ENCODE assay signal across 24 cellular contexts in genomic region chr3:128508852-128509251, GRCh38. TPM values are rescaled to one million over a fixed set of nuclear protein-coding genes. Genes with fewer than 3 reads are reported as not detected.
DNase-seq lines count a peak whose midpoint lies in the region; ATAC-seq, FAIRE-seq and TF ChIP-seq lines count a peak whose summit lies in the region.
"Had no signal": no experiment of that assay in that cellular context is flagged by ENCODE, and none has a peak within 500 bp of the region (broad histone marks: within the 10 kb centered on the region; RNA-seq: fewer than 3 reads in every experiment).

No MANE protein-coding gene starts in this region.

- intact Hi-C loops in HepG2 (cut with micrococcal nuclease; ENCODE audit: unreplicated experiment), result no loop called here
- intact Hi-C loops in colonic mucosa (cut with DNase I), result no loop called here

- CTCF ChIA-PET in HepG2 (lab: Yijun Ruan, JAX; ENCODE audit: low intra/inter-chr PET ratio, low total read pairs), result no interaction called here

- H3K36me3 ChIP-seq in H7 (replicated peaks; ENCODE audit: control insufficient read depth, insufficient read depth, low read length), result no peaks in the 10 kb centered on the region
- H3K36me3 ChIP-seq in bronchial epithelial cell (ENCODE audit: control insufficient read depth, insufficient read depth, low read length), result no peaks in the 10 kb centered on the region
- no peaks in the 10 kb centered on the region for H3K36me3 ChIP-seq in HepG2 (replicated peaks in 1 of 2; ENCODE audit: control insufficient read depth in 1 of 2, insufficient read depth in 2 of 2, low read length in 2 of 2)
- H3K36me3 ChIP-seq in colonic mucosa, result no peaks in the 10 kb centered on the region
- H3K36me3 ChIP-seq: BLaER1 had no signal

- H3K9ac ChIP-seq in HepG2 (ENCODE audit: insufficient read depth, low read depth, low read length) (no peak overlapping the region), colonic mucosa (ENCODE audit: low read depth in 2 of 2, low read length in 2 of 2) (no peak overlapping the region)
- H3K9ac ChIP-seq: BLaER1 had no signal

- peak; percentile 33 for DNase-seq in H7
- DNase-seq in bronchial epithelial cell (ENCODE audit: low read depth), result no peak
- no peak for DNase-seq in HepG2 (ENCODE audit: low spot score)
- DNase-seq in colonic mucosa, result no peak
- DNase-seq in DMS 273 (lab: John Stamatoyannopoulos, UW; ENCODE audit: unreplicated experiment), result no peak
- no peak for DNase-seq in NCI-H748 (lab: John Stamatoyannopoulos, UW; ENCODE audit: unreplicated experiment)
- no peak for DNase-seq in RKO (ENCODE audit: low spot score)
- DNase-seq: ACHN; AML-193; CD4-positive, alpha-beta memory T cell; DMS 273 treated with DMSO at 0.1 percent for 48 hours; DMS53; DND-41; EL; GOT3; HCEC 1CT; KG1 had no signal

- in situ Hi-C loops in HepG2 (cut with HindIII; ENCODE audit: extremely low pct_ligation_motif_present, low pct_unique_long_range_greater_than_20kb), result no loop called here

- FAIRE-seq in bronchial epithelial cell (lab: Jason Lieb, UNC) (peak; percentile 43), HepG2 (lab: Jason Lieb, UNC) (no peak)
- FAIRE-seq: A204.1, GM12878, HTR-8/SVneo had no signal

- H3K4me2 ChIP-seq in HepG2 (ENCODE audit: low read depth, low read length), result no peak overlapping the region
- H3K4me2 ChIP-seq: BLaER1 had no signal

- BruUV-seq in HepG2 (replicated peaks; lab: Mats Ljungman, UMichigan), result no TSS peak

- POLR2A ChIA-PET in HepG2 (lab: Yijun Ruan, JAX), result no interaction called here

- no peak overlapping the region for H2AFZ ChIP-seq in HepG2 (ENCODE audit: low read length)

- H4K20me1 ChIP-seq in HepG2 (ENCODE audit: insufficient read depth, low read length), result no peaks in the 10 kb centered on the region
- H4K20me1 ChIP-seq: BLaER1 had no signal

- peak; percentile 61 for ATAC-seq in HepG2
- ATAC-seq: GM12878 had no signal

- H3K4me3 ChIP-seq in H7 (ENCODE audit: insufficient read depth, low read depth, low read length), result no peak overlapping the region
- H3K4me3 ChIP-seq in bronchial epithelial cell (ENCODE audit: low read depth, low read length), result no peak overlapping the region
- no peak overlapping the region for H3K4me3 ChIP-seq in HepG2 (replicated peaks in 1 of 3; ENCODE audit: insufficient read depth in 1 of 3, low read depth in 2 of 3, low read length in 3 of 3)
- H3K4me3 ChIP-seq in colonic mucosa, result no peak overlapping the region
- H3K4me3 ChIP-seq: BLaER1, GM12878 had no signal

- H3K27ac ChIP-seq in HepG2 (ENCODE audit: extremely low read length, insufficient read depth, low read length) (no peak overlapping the region), colonic mucosa (no peak overlapping the region)
- H3K27ac ChIP-seq: BLaER1 had no signal

- TF ChIP-seq CTCF in bronchial epithelial cell (IDR thresholded peaks at IDR 0.05; ENCODE audit: insufficient read depth, low read length, severe bottlenecking), result no peak
- no peak for TF ChIP-seq CTCF in HepG2 (CRISPR knock-in tag; IDR thresholded peaks at IDR 0.05)
- TF ChIP-seq CTCF in colonic mucosa (IDR thresholded peaks at IDR 0.05), result no peak

- TF ChIP-seq EP300 in HepG2 (IDR thresholded peaks at IDR 0.05; ENCODE audit: low read depth in 2 of 2, low read length in 2 of 2), result no peak
- no peak for TF ChIP-seq EP300 in HepG2 (CRISPR knock-in tag; IDR thresholded peaks at IDR 0.05; ENCODE audit: borderline replicate concordance)

- TF ChIP-seq POLR2A in HepG2 (IDR thresholded peaks at IDR 0.05; ENCODE audit: insufficient read depth in 1 of 2, low read depth in 2 of 2, low read length in 2 of 2), result no peak

- H3K9me3 ChIP-seq in HepG2 (ENCODE audit: low read length), result peaks cover 4% of the 10 kb centered on the region; the same call in 1 of the 2 replicates
- H3K9me3 ChIP-seq in colonic mucosa, result no peaks in the 10 kb centered on the region

- H3K79me2 ChIP-seq in HepG2 (ENCODE audit: insufficient read depth, low read length), result no peaks in the 10 kb centered on the region

- TF ChIP-seq RAD21 in HepG2 (CRISPR knock-in tag; IDR thresholded peaks at IDR 0.05), result no peak

- 67% methylated on average over 3 of the region's 5 CpGs for WGBS in HepG2 (ENCODE audit: low lambda C conversion rate)

- H3K27me3 ChIP-seq in H7 (ENCODE audit: control insufficient read depth, insufficient read depth, low read length) (no peaks in the 10 kb centered on the region), bronchial epithelial cell (ENCODE audit: control insufficient read depth, insufficient read depth, low read length) (no peaks in the 10 kb centered on the region), HepG2 (ENCODE audit: control insufficient read depth in 1 of 2, insufficient read depth in 2 of 2, low read length in 2 of 2) (no peaks in the 10 kb centered on the region; a peak in 1 of 5 replicates), colonic mucosa (no peaks in the 10 kb centered on the region)
- H3K27me3 ChIP-seq: BLaER1 had no signal

- no peaks in the 10 kb centered on the region for H3K4me1 ChIP-seq in HepG2 (ENCODE audit: insufficient read depth, low read length)
- no peaks in the 10 kb centered on the region for H3K4me1 ChIP-seq in colonic mucosa
- H3K4me1 ChIP-seq: BLaER1 had no signal

TF ChIP-seq in HepG2, 621 proteins besides CTCF, POLR2A, EP300 and RAD21:
- TF ChIP-seq SNAI1 (CRISPR knock-in tag; IDR thresholded peaks at IDR 0.05; ENCODE audit: borderline replicate concordance), result no peak

RNA-seq across cellular contexts. Expression of gene GATA2, which starts 15.9 kb away (rescaled TPM):
- 3.9 and 5.4 TPM in 2 replicates for total RNA-seq in H7 (2014; rRNA removed; shearing (Covaris generic))
- total RNA-seq in bronchial epithelial cell (under 0.01 TPM in 1 of 2 replicates, not detected in the other), HepG2 (2016; rRNA removed; fragmentation: Illumina TruSeq; extraction: Trizol) (4.7 and 6.2 TPM in 2 replicates), colonic mucosa (1 to 10 TPM; 5.8 to 8.1 TPM)
- total RNA-seq in HepG2 (2016; cell fraction: cytosol; rRNA removed; fragmentation: Illumina TruSeq; extraction: Trizol; ENCODE audit: low read depth), result 1.6 and 1.7 TPM in 2 replicates
- 3.4 and 6.3 TPM in 2 replicates for total RNA-seq in HepG2 (2016; cell fraction: insoluble cytoplasmic fraction; rRNA removed; fragmentation: Illumina TruSeq; extraction: Trizol)
- 4.7 and 5.3 TPM in 2 replicates for total RNA-seq in HepG2 (2016; cell fraction: membrane; rRNA removed; fragmentation: Illumina TruSeq; extraction: Trizol)
- 5.3 and 7.2 TPM in 2 replicates for total RNA-seq in HepG2 (2016; cell fraction: nucleus; rRNA removed; fragmentation: Illumina TruSeq; extraction: Trizol)
- 3.4 and 3.5 TPM in 2 replicates for polyA plus RNA-seq in HepG2 (2011; rRNA removed)
- 2.0 and 3.5 TPM in 2 replicates for polyA plus RNA-seq in HepG2 (2011; cell fraction: cytosol; rRNA removed)
- 9.7 and 17.3 TPM in 2 replicates for polyA plus RNA-seq in HepG2 (2011; cell fraction: nucleus; rRNA removed)
- 2.2 and 2.3 TPM in 2 replicates for polyA plus RNA-seq in HepG2 (2012)
- 1.4 and 2.2 TPM in 2 replicates for polyA plus RNA-seq in HepG2 (2016; cell fraction: cytosol; fragmentation: Illumina TruSeq; extraction: Trizol; ENCODE audit: low read depth)
- 9.5 and 11.1 TPM in 2 replicates for polyA plus RNA-seq in HepG2 (2016; cell fraction: insoluble cytoplasmic fraction; fragmentation: Illumina TruSeq; extraction: Trizol; ENCODE audit: low read depth)
- 4.3 and 4.5 TPM in 2 replicates for polyA plus RNA-seq in HepG2 (2016; cell fraction: membrane; fragmentation: Illumina TruSeq; extraction: Trizol; ENCODE audit: low read depth)
- 16.4 and 19.9 TPM in 2 replicates for polyA plus RNA-seq in HepG2 (2016; cell fraction: nucleus; fragmentation: Illumina TruSeq; extraction: Trizol; ENCODE audit: insufficient read depth, low read depth)
- polyA minus RNA-seq in HepG2 (2011; rRNA and poly(A)+ RNA removed; ENCODE audit: low replicate concordance), result 4.7 and 24.9 TPM in 2 replicates
- 3.4 and 3.9 TPM in 2 replicates for polyA minus RNA-seq in HepG2 (2011; cell fraction: cytosol; rRNA and poly(A)+ RNA removed)
- 1.2 and 5.0 TPM in 2 replicates for polyA minus RNA-seq in HepG2 (2011; cell fraction: nucleus; rRNA and poly(A)+ RNA removed)
- total RNA-seq: CD4-positive, alpha-beta memory T cell had no signal
- polyA plus RNA-seq: CD4-positive, alpha-beta memory T cell; GM12878 had no signal

RNA-seq across cellular contexts. Expression of gene DNAJB8, which starts 42.2 kb away (rescaled TPM):
- total RNA-seq in H7 (2014; rRNA removed; shearing (Covaris generic)), result not detected in 2 replicates
- total RNA-seq in bronchial epithelial cell (not detected in 2 replicates), HepG2 (2016; rRNA removed; fragmentation: Illumina TruSeq; extraction: Trizol) (not detected in 2 replicates), colonic mucosa (not detected)
- total RNA-seq in HepG2 (2016; cell fraction: cytosol; rRNA removed; fragmentation: Illumina TruSeq; extraction: Trizol; ENCODE audit: low read depth), result not detected in 2 replicates
- not detected in 2 replicates for total RNA-seq in HepG2 (2016; cell fraction: insoluble cytoplasmic fraction; rRNA removed; fragmentation: Illumina TruSeq; extraction: Trizol)
- total RNA-seq in HepG2 (2016; cell fraction: membrane; rRNA removed; fragmentation: Illumina TruSeq; extraction: Trizol), result not detected in 2 replicates
- not detected in 2 replicates for total RNA-seq in HepG2 (2016; cell fraction: nucleus; rRNA removed; fragmentation: Illumina TruSeq; extraction: Trizol)
- polyA plus RNA-seq in HepG2 (2011; rRNA removed), result not detected in 2 replicates
- polyA plus RNA-seq in HepG2 (2011; cell fraction: cytosol; rRNA removed), result not detected in 2 replicates
- not detected in 2 replicates for polyA plus RNA-seq in HepG2 (2011; cell fraction: nucleus; rRNA removed)
- not detected in 2 replicates for polyA plus RNA-seq in HepG2 (2012)
- polyA plus RNA-seq in HepG2 (2016; cell fraction: cytosol; fragmentation: Illumina TruSeq; extraction: Trizol; ENCODE audit: low read depth), result not detected in 2 replicates
- polyA plus RNA-seq in HepG2 (2016; cell fraction: insoluble cytoplasmic fraction; fragmentation: Illumina TruSeq; extraction: Trizol; ENCODE audit: low read depth), result not detected in 2 replicates
- polyA plus RNA-seq in HepG2 (2016; cell fraction: membrane; fragmentation: Illumina TruSeq; extraction: Trizol; ENCODE audit: low read depth), result not detected in 2 replicates
- polyA plus RNA-seq in HepG2 (2016; cell fraction: nucleus; fragmentation: Illumina TruSeq; extraction: Trizol; ENCODE audit: insufficient read depth, low read depth), result not detected in 2 replicates
- not detected in 2 replicates for polyA minus RNA-seq in HepG2 (2011; rRNA and poly(A)+ RNA removed; ENCODE audit: low replicate concordance)
- not detected in 2 replicates for polyA minus RNA-seq in HepG2 (2011; cell fraction: cytosol; rRNA and poly(A)+ RNA removed)
- polyA minus RNA-seq in HepG2 (2011; cell fraction: nucleus; rRNA and poly(A)+ RNA removed), result not detected in 2 replicates
- total RNA-seq: CD4-positive, alpha-beta memory T cell; G401; GM12878 had no signal
- polyA plus RNA-seq: CD14-positive monocyte; CD4-positive, alpha-beta memory T cell; GM12878; IgD-negative memory B cell had no signal
